2 cellular contexts compared by ENCODE assay signal in genomic region chr2:239970004-239970623, GRCh38.
TF ChIP-seq lines count a peak whose summit lies in the region.

No MANE protein-coding gene starts in this region.

TF ChIP-seq in K562, 482 proteins besides CTCF, POLR2A, EP300 and RAD21 (continued from another document):
- TF ChIP-seq FOXK2 (conservative IDR thresholded peaks at IDR 0.05 in 1 of 2, IDR thresholded peaks at IDR 0.05 in 1 of 2; ENCODE audit: low read depth in 2 of 2) (no peak), SNIP1 (IDR thresholded peaks at IDR 0.05; ENCODE audit: low read depth) (no peak), ZNF408 (CRISPR knock-in tag; IDR thresholded peaks at IDR 0.05; ENCODE audit: low read depth) (no peak), BRF2 (IDR thresholded peaks at IDR 0.05; ENCODE audit: borderline replicate concordance, insufficient read depth, insufficient read length) (no peak), ZEB2 (IDR thresholded peaks at IDR 0.05) (peak; percentile 46; the same call in 1 of the 2 replicates), ZNF445 (CRISPR knock-in tag; IDR thresholded peaks at IDR 0.05; ENCODE audit: low read depth) (peak; percentile 84), U2AF1 (optimal IDR thresholded peaks at IDR 0.05; ENCODE audit: low read depth, low read length) (no peak), ZNF280A (IDR thresholded peaks at IDR 0.05; ENCODE audit: low read depth, partially characterized antibody) (peak; percentile 51), TRIM24 (IDR thresholded peaks at IDR 0.05) (peak in 1 of 2 experiments; percentile 52; a peak in 1 of 4 replicates), ATF7 (IDR thresholded peaks at IDR 0.05) (no peak), BMI1 (IDR thresholded peaks at IDR 0.05; ENCODE audit: low read length) (no peak), TCF7L2 (IDR thresholded peaks at IDR 0.05; ENCODE audit: low read depth, low read length) (no peak), C11orf30 (IDR thresholded peaks at IDR 0.05; ENCODE audit: low read depth) (no peak), CBX5 (IDR thresholded peaks at IDR 0.05; ENCODE audit: borderline replicate concordance, low read depth) (peak; percentile 79; the same call in 1 of the 2 replicates), GATAD2A (IDR thresholded peaks at IDR 0.05) (no peak), HDAC1 (IDR thresholded peaks at IDR 0.05) (peak in 1 of 2 experiments; percentile 77; a peak in 1 of 4 replicates), ZSCAN32 (CRISPR knock-in tag; IDR thresholded peaks at IDR 0.05) (no peak), ZNF212 (CRISPR knock-in tag; IDR thresholded peaks at IDR 0.05) (no peak), CBX3 (IDR thresholded peaks at IDR 0.05; ENCODE audit: borderline replicate concordance in 1 of 2, low read length in 2 of 2) (peak in 1 of 2 experiments; percentile 87; a peak in 1 of 3 replicates), THAP7 (CRISPR knock-in tag; IDR thresholded peaks at IDR 0.05) (no peak)

TF ChIP-seq in GM23338, 12 proteins besides CTCF, POLR2A, EP300 and RAD21 (continued from another document):
- TF ChIP-seq REST (IDR thresholded peaks at IDR 0.05; ENCODE audit: unreplicated experiment) (no peak), EZH2phosphoT487 (IDR thresholded peaks at IDR 0.05; ENCODE audit: unreplicated experiment) (no peak), JUNB (IDR thresholded peaks at IDR 0.05; ENCODE audit: unreplicated experiment) (no peak), CREB1 (CRISPR knock-in tag; IDR thresholded peaks at IDR 0.05; ENCODE audit: low read depth) (no peak), ZNF331 (CRISPR knock-in tag; IDR thresholded peaks at IDR 0.05; ENCODE audit: low read depth) (no peak), POLR2AphosphoS5 (IDR thresholded peaks at IDR 0.05; ENCODE audit: low read depth) (no peak), STAT1 (IDR thresholded peaks at IDR 0.05; ENCODE audit: unreplicated experiment) (no peak)
